Comparison of ENCODE assay signal across 8 cellular contexts in genomic region chr18:70931942-70932814, GRCh38.
DNase-seq lines count a peak whose midpoint lies in the region; ATAC-seq and TF ChIP-seq lines count a peak whose summit lies in the region.

No MANE protein-coding gene starts in this region.

- CTCF ChIA-PET in SK-N-SH (lab: Yijun Ruan, JAX): interaction anchor here (0.6 to 1.0 kb wide), 8 partner anchors 19 to 1612 kb away, joined by 3 to 8 read pairs (median 3); partner anchors contain the start of gene CBLN2

- no peak overlapping the region for H3K9ac ChIP-seq in SK-N-SH

- H3K9me3 ChIP-seq in SK-N-SH: no peaks in the 10 kb centered on the region
- no peaks in the 10 kb centered on the region for H3K9me3 ChIP-seq in gastroesophageal sphincter
- H3K9me3 ChIP-seq in transverse colon: no peaks in the 10 kb centered on the region

- POLR2A ChIA-PET in SK-N-SH (lab: Yijun Ruan, JAX): no interaction called here

- peak; percentile 82 for TF ChIP-seq RAD21 in SK-N-SH (IDR thresholded peaks at IDR 0.05; ENCODE audit: low read length)

- H3K4me3 ChIP-seq in SK-N-SH (ENCODE audit: low read depth in 2 of 2, low read length in 1 of 2) (no peak overlapping the region), gastroesophageal sphincter (no peak overlapping the region), transverse colon (no peak overlapping the region)

- intact Hi-C loops in transverse colon (cut with DNase I; ENCODE audit: low total_unique reads): loop anchor here (5.0 kb wide), 1 partner anchor 1610 kb away; the partner anchor contains the start of gene CBLN2

- TF ChIP-seq CTCF in GM10266 (IDR thresholded peaks at IDR 0.05; ENCODE audit: control insufficient read depth, insufficient read depth, low read depth, missing control alignments): peak; percentile 64
- peak; percentile 88 for TF ChIP-seq CTCF in SK-N-SH (IDR thresholded peaks at IDR 0.05)
- TF ChIP-seq CTCF in gastroesophageal sphincter (IDR thresholded peaks at IDR 0.05): peak in 3 of 4 experiments; percentile 9 to 47 (median 19)
- TF ChIP-seq CTCF in transverse colon (IDR thresholded peaks at IDR 0.05): peak in 4 of 5 experiments; percentile 27 to 50 (median 46)

- H3K27ac ChIP-seq in SK-N-SH (ENCODE audit: low read depth in 2 of 2, low read length in 1 of 2): peak overlapping the region in 1 of 2 experiments; percentile 60; a peak in 2 of 4 replicates
- no peak overlapping the region for H3K27ac ChIP-seq in gastroesophageal sphincter
- H3K27ac ChIP-seq in transverse colon: no peak overlapping the region

- H3K36me3 ChIP-seq in SK-N-SH (replicated peaks in 1 of 2; ENCODE audit: control insufficient read depth in 1 of 2, insufficient read depth in 2 of 2, low read length in 1 of 2): no peaks in the 10 kb centered on the region
- H3K36me3 ChIP-seq in gastroesophageal sphincter: no peaks in the 10 kb centered on the region
- no peaks in the 10 kb centered on the region for H3K36me3 ChIP-seq in transverse colon

- no peak for TF ChIP-seq POLR2A in gastroesophageal sphincter (IDR thresholded peaks at IDR 0.05)
- TF ChIP-seq POLR2A in transverse colon (IDR thresholded peaks at IDR 0.05): no peak

- no peaks in the 10 kb centered on the region for H3K9me2 ChIP-seq in SK-N-SH

- no peaks in the 10 kb centered on the region for H3K79me2 ChIP-seq in SK-N-SH (ENCODE audit: insufficient read depth)

- H4K20me1 ChIP-seq in SK-N-SH (ENCODE audit: insufficient read depth): no peaks in the 10 kb centered on the region

- H3K4me1 ChIP-seq in SK-N-SH (ENCODE audit: control insufficient read depth in 1 of 2, insufficient read depth in 2 of 2, low read depth in 1 of 2, low read length in 1 of 2) (peaks cover 0 to 3% of the 10 kb centered on the region in 2 experiments; a peak in 2 of 4 replicates), gastroesophageal sphincter (no peaks in the 10 kb centered on the region), transverse colon (no peaks in the 10 kb centered on the region)

- H3F3A ChIP-seq in SK-N-SH (replicated peaks; ENCODE audit: insufficient read depth): no peaks in the 10 kb centered on the region

- in situ Hi-C loops in transverse colon (cut with MboI; ENCODE audit: low pct_ligation_motif_present in 1 of 4, low pct_unique_long_range_greater_than_20kb in 1 of 4, low sequenced_read_pairs in 3 of 4): loop anchor here in 1 of 4 donors (10.0 kb wide), 1 partner anchor 1613 kb away; the partner anchor contains the start of gene CBLN2

- no peak overlapping the region for H3K4me2 ChIP-seq in SK-N-SH

- no peaks in the 10 kb centered on the region for H3K27me3 ChIP-seq in SK-N-SH (ENCODE audit: insufficient read depth)
- no peaks in the 10 kb centered on the region for H3K27me3 ChIP-seq in gastroesophageal sphincter
- H3K27me3 ChIP-seq in transverse colon: no peaks in the 10 kb centered on the region

- H2AFZ ChIP-seq in SK-N-SH (ENCODE audit: low read depth): peak overlapping the region; percentile 12; the same call in 1 of the 2 replicates

- WGBS in SK-N-SH (ENCODE audit: low lambda C conversion rate): 51% methylated on average over 7 of the region's 7 CpGs
- WGBS in gastroesophageal sphincter (ENCODE audit: low coverage in 1 of 2), 2 donors: 46 to 49% methylated on average over 3 to 7 of the region's 7 CpGs
- WGBS in transverse colon (ENCODE audit: low coverage in 1 of 2), 2 donors: 61% methylated on average over 3 to 7 of the region's 7 CpGs

- ATAC-seq in gastroesophageal sphincter: no peak
- ATAC-seq in HG03139 (IDR thresholded peaks at IDR 0.05; ENCODE audit: unreplicated experiment): no peak

- TF ChIP-seq EP300 in SK-N-SH (IDR thresholded peaks at IDR 0.05; ENCODE audit: borderline replicate concordance in 1 of 2, low read depth in 1 of 2, low read length in 1 of 2): no peak
- no peak for TF ChIP-seq EP300 in gastroesophageal sphincter (IDR thresholded peaks at IDR 0.05)
- no peak for TF ChIP-seq EP300 in transverse colon (IDR thresholded peaks at IDR 0.05; ENCODE audit: low read depth)

- DNase-seq in GM10266 (ENCODE audit: extremely low spot score) (peak; percentile 10), Kasumi-1 (lab: John Stamatoyannopoulos, UW) (peak; percentile 63 to 76), SK-N-SH (peak; percentile 24), transverse colon (no peak), HCEC 1CT (no peak)
- no peak for DNase-seq in stimulated activated CD4-positive, alpha-beta T cell treated with anti-CD3 and anti-CD28 coated beads, Interleukin-15, amount 100 ng/mL, for 24 hours

TF ChIP-seq in SK-N-SH, 30 proteins besides CTCF, POLR2A, EP300 and RAD21:
- TF ChIP-seq SMC3 (IDR thresholded peaks at IDR 0.05; ENCODE audit: low read depth, low read length) (peak; percentile 79), SIN3A (IDR thresholded peaks at IDR 0.05; ENCODE audit: borderline replicate concordance, low read depth, low read length) (no peak)

Comparison
In these comparisons a context has a peak if more than half of its experiments do, and no peak if none do; other contexts are left out.
1. DNase-seq: peak in GM10266 (single experiment), Kasumi-1 (2 of 2) and SK-N-SH (single experiment); none in transverse colon (single experiment), stimulated activated CD4-positive, alpha-beta T cell treated with anti-CD3 and anti-CD28 coated beads, Interleukin-15, amount 100 ng/mL, for 24 hours (single experiment) and HCEC 1CT (single experiment).
2. CTCF ChIP-seq: peak in every context shown above with its lines; median percentile 88 in SK-N-SH; 64 in GM10266; 46 in transverse colon; 19 in gastroesophageal sphincter.